ENCODE assay signal across 15 cellular contexts in the genomic region with DNA sequence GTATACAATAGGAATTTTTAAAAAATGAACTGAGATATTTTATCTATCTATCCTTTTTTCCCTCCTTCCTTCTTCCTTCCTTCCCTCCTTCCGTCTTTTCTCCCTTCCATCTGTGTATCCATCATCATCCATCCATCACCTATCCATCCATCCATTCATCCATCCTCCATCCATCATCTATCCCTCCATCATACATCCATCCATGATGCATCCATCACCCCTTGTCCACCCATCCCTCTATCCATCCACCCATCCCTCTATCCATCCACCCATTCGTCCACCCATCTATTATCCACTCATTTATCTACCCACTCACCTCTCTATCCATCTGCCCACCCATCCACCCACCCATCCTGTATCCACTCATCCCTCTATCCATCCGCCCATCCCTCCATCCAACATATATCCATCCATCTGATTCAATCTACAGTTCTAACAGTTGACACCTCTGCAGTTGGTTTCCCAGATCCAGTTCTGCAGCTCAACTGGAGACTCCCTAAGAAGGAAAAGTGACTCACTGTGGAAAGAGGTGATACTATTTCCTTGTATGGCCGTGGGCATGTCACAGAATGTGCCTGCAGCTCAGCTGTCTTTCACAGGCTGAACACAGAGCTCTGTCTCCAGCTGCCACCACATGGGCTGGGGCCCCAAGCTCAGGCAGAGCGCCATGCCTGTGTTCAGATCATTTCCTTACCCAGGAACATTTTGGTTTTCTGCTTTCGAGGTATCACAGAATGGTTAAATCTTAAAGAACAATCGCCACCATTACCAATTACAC.
DNase-seq lines count a peak whose midpoint lies in the region; ATAC-seq lines count a peak whose summit lies in the region.
"Had no signal": no experiment of that assay in that cellular context is flagged by ENCODE, and none has a peak within 500 bp of the region (broad histone marks: within the 10 kb centered on the region; RNA-seq: fewer than 3 reads in every experiment).

No MANE protein-coding gene starts in this region.

- DNase-seq in activated CD8-positive, alpha-beta memory T cell treated with anti-CD3 and anti-CD28 coated beads, Interleukin-2, amount 10 ng/mL, durations not matched to agents 7 days and 5 days, result no peak
- DNase-seq in activated CD8-positive, alpha-beta memory T cell treated with anti-CD3 and anti-CD28 coated beads, Interleukin-2, amount 50 U/mL, for 48 hours, result no peak
- peak; percentile 60 for DNase-seq in M059J (ENCODE audit: low read depth)
- DNase-seq in islet precursor cell, result peak; percentile 79
- no peak for DNase-seq in stimulated activated naive B cell treated with anti-CD40 and anti-IgM and Interleukin-4, amounts not matched to agents 10 μg/mL and 1 μg/mL and 100 μg/mL, for 72 hours
- no peak for DNase-seq in NCI-H526 treated with DMSO at 0.1 percent for 48 hours (lab: John Stamatoyannopoulos, UW)
- DNase-seq in stimulated activated CD4-positive, alpha-beta T cell treated with anti-CD3 and anti-CD28 coated beads, Interleukin-2, amount 100 ng/mL, for 24 hours, result no peak
- DNase-seq: activated T-cell treated with anti-CD3 and anti-CD28 coated beads for 4 hours; GDM1; NCI-H1417 treated with DMSO at 0.1 percent for 48 hours; NK-92 treated with Interleukin-12 subunit alpha and Interleukin-12 subunit beta, amount 100 ng/mL, for 24 hours; stimulated activated CD4-positive, alpha-beta T cell treated with anti-CD3 and anti-CD28 coated beads, Interleukin-4, amount 100 ng/mL, for 1 hour; substantia nigra had no signal

- no peak for ATAC-seq in activated CD8-positive, alpha-beta memory T cell treated with anti-CD3 and anti-CD28 coated beads, Interleukin-2, amount 10 ng/mL, durations not matched to agents 7 days and 5 days
- ATAC-seq in stimulated activated naive B cell treated with anti-CD40 and anti-IgM and Interleukin-4, amounts not matched to agents 10 μg/mL and 1 μg/mL and 100 μg/mL, for 72 hours (replicated peaks), result no peak
- ATAC-seq in GM21576 (IDR thresholded peaks at IDR 0.05; ENCODE audit: unreplicated experiment), result no peak
- ATAC-seq: T-cell had no signal

- no peaks in the 10 kb centered on the region for H3K9me3 Mint-ChIP-seq in activated CD8-positive, alpha-beta memory T cell treated with anti-CD3 and anti-CD28 coated beads, Interleukin-2, amount 10 ng/mL, durations not matched to agents 7 days and 5 days (ENCODE audit: low read depth)
- peaks cover 0 to 2% of the 10 kb centered on the region in 2 donors for H3K9me3 Mint-ChIP-seq in stimulated activated naive B cell treated with anti-CD40 and anti-IgM and Interleukin-4, amounts not matched to agents 10 μg/mL and 1 μg/mL and 100 μg/mL, for 72 hours
- H3K9me3 Mint-ChIP-seq: T-cell had no signal

- peaks cover 23% of the 10 kb centered on the region for H3K36me3 Mint-ChIP-seq in activated CD8-positive, alpha-beta memory T cell treated with anti-CD3 and anti-CD28 coated beads, Interleukin-2, amount 10 ng/mL, durations not matched to agents 7 days and 5 days
- peaks cover 41 to 68% of the 10 kb centered on the region in 2 donors for H3K36me3 Mint-ChIP-seq in stimulated activated naive B cell treated with anti-CD40 and anti-IgM and Interleukin-4, amounts not matched to agents 10 μg/mL and 1 μg/mL and 100 μg/mL, for 72 hours

- peaks cover 56% of the 10 kb centered on the region for H3K4me1 Mint-ChIP-seq in activated CD8-positive, alpha-beta memory T cell treated with anti-CD3 and anti-CD28 coated beads, Interleukin-2, amount 10 ng/mL, durations not matched to agents 7 days and 5 days
- peaks cover 53 to 84% of the 10 kb centered on the region in 2 donors for H3K4me1 Mint-ChIP-seq in stimulated activated naive B cell treated with anti-CD40 and anti-IgM and Interleukin-4, amounts not matched to agents 10 μg/mL and 1 μg/mL and 100 μg/mL, for 72 hours

- H3K27ac Mint-ChIP-seq in activated CD8-positive, alpha-beta memory T cell treated with anti-CD3 and anti-CD28 coated beads, Interleukin-2, amount 10 ng/mL, durations not matched to agents 7 days and 5 days, result peak overlapping the region; percentile 93
- H3K27ac Mint-ChIP-seq in stimulated activated naive B cell treated with anti-CD40 and anti-IgM and Interleukin-4, amounts not matched to agents 10 μg/mL and 1 μg/mL and 100 μg/mL, for 72 hours, result peak overlapping the region; percentile 3

- no peaks in the 10 kb centered on the region for H3K27me3 Mint-ChIP-seq in activated CD8-positive, alpha-beta memory T cell treated with anti-CD3 and anti-CD28 coated beads, Interleukin-2, amount 10 ng/mL, durations not matched to agents 7 days and 5 days
- no peaks in the 10 kb centered on the region for H3K27me3 Mint-ChIP-seq in stimulated activated naive B cell treated with anti-CD40 and anti-IgM and Interleukin-4, amounts not matched to agents 10 μg/mL and 1 μg/mL and 100 μg/mL, for 72 hours
- H3K27me3 Mint-ChIP-seq: T-cell had no signal

- CTCF ChIA-PET in activated CD8-positive, alpha-beta memory T cell treated with anti-CD3 and anti-CD28 coated beads, Interleukin-2, amount 10 ng/mL, durations not matched to agents 7 days and 5 days (lab: Charles Lee), result interaction anchor here (1.1 kb wide), 1 partner anchor 76 kb away, joined by 3 read pairs; no protein-coding TSS in a partner anchor

- H3K4me3 Mint-ChIP-seq in activated CD8-positive, alpha-beta memory T cell treated with anti-CD3 and anti-CD28 coated beads, Interleukin-2, amount 10 ng/mL, durations not matched to agents 7 days and 5 days, result no peak overlapping the region
- H3K4me3 Mint-ChIP-seq in stimulated activated naive B cell treated with anti-CD40 and anti-IgM and Interleukin-4, amounts not matched to agents 10 μg/mL and 1 μg/mL and 100 μg/mL, for 72 hours, result no peak overlapping the region
- H3K4me3 Mint-ChIP-seq: T-cell had no signal

Comparison
In these comparisons a context has a peak if more than half of its experiments do, and no peak if none do; other contexts are left out.
1. DNase-seq: peak in M059J (single experiment) and islet precursor cell (single experiment); none in activated CD8-positive, alpha-beta memory T cell treated with anti-CD3 and anti-CD28 coated beads, Interleukin-2, amount 10 ng/mL, durations not matched to agents 7 days and 5 days (single experiment), activated CD8-positive, alpha-beta memory T cell treated with anti-CD3 and anti-CD28 coated beads, Interleukin-2, amount 50 U/mL, for 48 hours (single experiment), stimulated activated naive B cell treated with anti-CD40 and anti-IgM and Interleukin-4, amounts not matched to agents 10 μg/mL and 1 μg/mL and 100 μg/mL, for 72 hours (single experiment), NCI-H526 treated with DMSO at 0.1 percent for 48 hours (single experiment) and stimulated activated CD4-positive, alpha-beta T cell treated with anti-CD3 and anti-CD28 coated beads, Interleukin-2, amount 100 ng/mL, for 24 hours (0 of 2).